ENCODE assay signal across 10 cellular contexts in genomic region chr1:29736582-29737188, GRCh38.
A peak's percentile ranks its signal among the peaks of the same experiment; 100 is the strongest.
DNase-seq lines count a peak whose midpoint lies in the region; ATAC-seq and TF ChIP-seq lines count a peak whose summit lies in the region.
"Had no signal": no experiment of that assay in that cellular context is flagged by ENCODE, and none has a peak within 500 bp of the region (broad histone marks: within the 10 kb centered on the region; RNA-seq: fewer than 3 reads in every experiment).

No MANE protein-coding gene starts in this region.

- H3K79me1 ChIP-seq in IMR-90 (ENCODE audit: low read depth in 1 of 2, low read length in 2 of 2): no peaks in the 10 kb centered on the region

- no peak overlapping the region for H2AK5ac ChIP-seq in IMR-90 (ENCODE audit: low read depth, low read length)

- H2BK20ac ChIP-seq in IMR-90 (ENCODE audit: low read depth, low read length): no peak overlapping the region

- H3K56ac ChIP-seq in IMR-90 (ENCODE audit: extremely low read depth, insufficient read depth, low read length): no peak overlapping the region

- H3K27me3 ChIP-seq in IMR-90 (ENCODE audit: control insufficient read depth, insufficient read depth, low read length) (peaks cover 5% of the 10 kb centered on the region; the same call in 1 of the 2 replicates), lower lobe of right lung (ENCODE audit: low read depth) (peaks cover 1% of the 10 kb centered on the region)
- H3K27me3 ChIP-seq in naive thymus-derived CD4-positive, alpha-beta T cell (ENCODE audit: control insufficient read depth in 2 of 2, insufficient read depth in 2 of 2, low read length in 2 of 2): no peaks in the 10 kb centered on the region
- H3K27me3 ChIP-seq: neutrophil had no signal

- CTCF ChIA-PET in IMR-90 (lab: Yijun Ruan, JAX): no interaction called here
- CTCF ChIA-PET in activated CD8-positive, alpha-beta T cell treated with anti-CD3 and anti-CD28 coated beads for 36 hours (lab: Charles Lee): no interaction called here
- CTCF ChIA-PET in naive thymus-derived CD4-positive, alpha-beta T cell (lab: Charles Lee): no interaction called here

- H3K18ac ChIP-seq in IMR-90 (ENCODE audit: low read depth, low read length): no peak overlapping the region

- H3K4me3 Mint-ChIP-seq in activated CD8-positive, alpha-beta T cell treated with anti-CD3 and anti-CD28 coated beads for 36 hours: no peak overlapping the region
- H3K4me3 Mint-ChIP-seq in natural killer cell: no peak overlapping the region
- H3K4me3 Mint-ChIP-seq in naive thymus-derived CD4-positive, alpha-beta T cell: no peak overlapping the region
- H3K4me3 Mint-ChIP-seq: stimulated activated memory B cell treated with anti-CD40 and anti-IgM and Interleukin-4, amounts not matched to agents 10 μg/mL and 1 μg/mL and 100 μg/mL, for 72 hours had no signal

- H3K36me3 Mint-ChIP-seq in activated CD8-positive, alpha-beta T cell treated with anti-CD3 and anti-CD28 coated beads for 36 hours (ENCODE audit: low read depth): no peaks in the 10 kb centered on the region
- H3K36me3 Mint-ChIP-seq in natural killer cell: no peaks in the 10 kb centered on the region
- H3K36me3 Mint-ChIP-seq in naive thymus-derived CD4-positive, alpha-beta T cell: no peaks in the 10 kb centered on the region
- H3K36me3 Mint-ChIP-seq: stimulated activated memory B cell treated with anti-CD40 and anti-IgM and Interleukin-4, amounts not matched to agents 10 μg/mL and 1 μg/mL and 100 μg/mL, for 72 hours had no signal

- H3K4me3 ChIP-seq in IMR-90 (ENCODE audit: insufficient read depth, low read depth, low read length) (no peak overlapping the region), coronary artery (no peak overlapping the region), lower lobe of right lung (no peak overlapping the region)
- no peak overlapping the region for H3K4me3 ChIP-seq in naive thymus-derived CD4-positive, alpha-beta T cell (ENCODE audit: low read length)

- no peak overlapping the region for H3K9ac ChIP-seq in IMR-90 (ENCODE audit: low read depth, low read length)

- no peak overlapping the region for H2AFZ ChIP-seq in IMR-90 (replicated peaks; ENCODE audit: low read length, poor library complexity)

- no peak overlapping the region for H4K91ac ChIP-seq in IMR-90 (ENCODE audit: insufficient read depth, low read depth, low read length)

- TF ChIP-seq POLR2A in IMR-90 (IDR thresholded peaks at IDR 0.05; ENCODE audit: low read depth, low read length): no peak

- H3K4me1 ChIP-seq in IMR-90 (ENCODE audit: control insufficient read depth, insufficient read depth, low read length): no peaks in the 10 kb centered on the region
- no peaks in the 10 kb centered on the region for H3K4me1 ChIP-seq in naive thymus-derived CD4-positive, alpha-beta T cell (ENCODE audit: control insufficient read depth in 2 of 2, insufficient read depth in 2 of 2, low read length in 2 of 2)
- H3K4me1 ChIP-seq in lower lobe of right lung: no peaks in the 10 kb centered on the region

- no CpG with 5 or more reads among the region's 5 CpGs for WGBS in IMR-90 (ENCODE audit: extremely low coverage in 2 of 2, insufficient read length in 1 of 2), 2 experiments

- POLR2A ChIA-PET in IMR-90 (lab: Charles Lee; ENCODE audit: unreplicated experiment): no interaction called here
- POLR2A ChIA-PET in activated CD8-positive, alpha-beta T cell treated with anti-CD3 and anti-CD28 coated beads for 36 hours (lab: Charles Lee): no interaction called here
- POLR2A ChIA-PET in naive thymus-derived CD4-positive, alpha-beta T cell (lab: Charles Lee): no interaction called here

- no peaks in the 10 kb centered on the region for H3K9me1 ChIP-seq in IMR-90 (ENCODE audit: insufficient read depth, low read length)

- no peak for TF ChIP-seq RAD21 in IMR-90 (IDR thresholded peaks at IDR 0.05; ENCODE audit: low read length)

- no TSS peak for BruUV-seq in IMR-90 (replicated peaks; lab: Mats Ljungman, UMichigan)

- H3K4me2 ChIP-seq in IMR-90 (ENCODE audit: low read depth, low read length): no peak overlapping the region

- no peak overlapping the region for H2BK120ac ChIP-seq in IMR-90 (ENCODE audit: low read depth, low read length)

- no peaks in the 10 kb centered on the region for H3K4me1 Mint-ChIP-seq in activated CD8-positive, alpha-beta T cell treated with anti-CD3 and anti-CD28 coated beads for 36 hours (ENCODE audit: low read depth)
- peaks cover 0 to 6% of the 10 kb centered on the region in 2 donors for H3K4me1 Mint-ChIP-seq in natural killer cell
- H3K4me1 Mint-ChIP-seq in naive thymus-derived CD4-positive, alpha-beta T cell: peaks cover 0 to 8% (median 0%) of the 10 kb centered on the region in 7 donors
- H3K4me1 Mint-ChIP-seq: stimulated activated memory B cell treated with anti-CD40 and anti-IgM and Interleukin-4, amounts not matched to agents 10 μg/mL and 1 μg/mL and 100 μg/mL, for 72 hours had no signal

- ATAC-seq in IMR-90 (ENCODE audit: low read depth) (no peak), natural killer cell (no peak), lower lobe of right lung (no peak)
- no peak for ATAC-seq in activated CD8-positive, alpha-beta T cell treated with anti-CD3 and anti-CD28 coated beads for 36 hours
- ATAC-seq in naive thymus-derived CD4-positive, alpha-beta T cell: no peak
- ATAC-seq: stimulated activated memory B cell treated with anti-CD40 and anti-IgM and Interleukin-4, amounts not matched to agents 10 μg/mL and 1 μg/mL and 100 μg/mL, for 72 hours had no signal

- no peak overlapping the region for H2AK9ac ChIP-seq in IMR-90 (replicated peaks; ENCODE audit: low read depth, low read length, poor library complexity)

- intact Hi-C loops in IMR-90 (cut with micrococcal nuclease) (no loop called here), natural killer cell (cut with micrococcal nuclease) (no loop called here), lower lobe of right lung (cut with DNase I) (no loop called here)
- intact Hi-C loops in activated CD8-positive, alpha-beta T cell treated with anti-CD3 and anti-CD28 coated beads for 36 hours (cut with micrococcal nuclease): no loop called here
- intact Hi-C loops in naive thymus-derived CD4-positive, alpha-beta T cell (cut with micrococcal nuclease): loop anchor here in 1 of 2 donors (5.0 kb wide), 1 partner anchor 179 kb away; no protein-coding TSS in a partner anchor

- no peak overlapping the region for H4K8ac ChIP-seq in IMR-90 (ENCODE audit: low read depth in 2 of 2, low read length in 2 of 2)

- H2BK5ac ChIP-seq in IMR-90 (ENCODE audit: low read depth, low read length, poor library complexity, severe bottlenecking): no peak overlapping the region

- H3K23ac ChIP-seq in IMR-90 (ENCODE audit: low read depth, low read length): no peak overlapping the region

- H3K4ac ChIP-seq in IMR-90 (ENCODE audit: low read depth, low read length): no peak overlapping the region

- H3K9me3 Mint-ChIP-seq in activated CD8-positive, alpha-beta T cell treated with anti-CD3 and anti-CD28 coated beads for 36 hours: no peaks in the 10 kb centered on the region
- no peaks in the 10 kb centered on the region for H3K9me3 Mint-ChIP-seq in natural killer cell
- peaks cover 0 to 4% (median 0%) of the 10 kb centered on the region in 11 donors for H3K9me3 Mint-ChIP-seq in naive thymus-derived CD4-positive, alpha-beta T cell
- H3K9me3 Mint-ChIP-seq: stimulated activated memory B cell treated with anti-CD40 and anti-IgM and Interleukin-4, amounts not matched to agents 10 μg/mL and 1 μg/mL and 100 μg/mL, for 72 hours had no signal

- H3K9me3 ChIP-seq in IMR-90 (ENCODE audit: control insufficient read depth, insufficient read depth, low read length): no peaks in the 10 kb centered on the region
- no peaks in the 10 kb centered on the region for H3K9me3 ChIP-seq in naive thymus-derived CD4-positive, alpha-beta T cell (ENCODE audit: control insufficient read depth in 2 of 3, low read length in 3 of 3)
- H3K9me3 ChIP-seq in lower lobe of right lung: no peaks in the 10 kb centered on the region
- H3K9me3 ChIP-seq: neutrophil had no signal

- H3K36me3 ChIP-seq in IMR-90 (ENCODE audit: control insufficient read depth, insufficient read depth, low read length) (no peaks in the 10 kb centered on the region), lower lobe of right lung (no peaks in the 10 kb centered on the region)
- H3K36me3 ChIP-seq in naive thymus-derived CD4-positive, alpha-beta T cell (ENCODE audit: control insufficient read depth in 2 of 3, insufficient read depth in 3 of 3, low read length in 3 of 3): no peaks in the 10 kb centered on the region
- H3K36me3 ChIP-seq: neutrophil had no signal

- H2BK15ac ChIP-seq in IMR-90 (ENCODE audit: low read depth, low read length): no peak overlapping the region

- TF ChIP-seq CTCF in IMR-90 (conservative IDR thresholded peaks at IDR 0.05; ENCODE audit: low read depth, low read length): no peak
- TF ChIP-seq CTCF in activated CD8-positive, alpha-beta T cell treated with anti-CD3 and anti-CD28 coated beads for 36 hours (IDR thresholded peaks at IDR 0.05): no peak
- no peak for TF ChIP-seq CTCF in coronary artery (IDR thresholded peaks at IDR 0.05)
- TF ChIP-seq CTCF in natural killer cell (IDR thresholded peaks at IDR 0.05): no peak
- no peak for TF ChIP-seq CTCF in lower lobe of right lung (IDR thresholded peaks at IDR 0.05)

- DNase-seq in COLO829 (ENCODE audit: low spot score) (peak; percentile 37), IMR-90 (peak; percentile 60), kidney glomerular epithelial cell (lab: John Stamatoyannopoulos, UW) (peak; percentile 27), coronary artery (ENCODE audit: low spot score) (no peak), natural killer cell (no peak), lower lobe of right lung (no peak)
- peak; percentile 30 for DNase-seq in activated CD8-positive, alpha-beta T cell treated with anti-CD3 and anti-CD28 coated beads for 36 hours
- DNase-seq in naive thymus-derived CD4-positive, alpha-beta T cell: no peak

- H3K27me3 Mint-ChIP-seq in activated CD8-positive, alpha-beta T cell treated with anti-CD3 and anti-CD28 coated beads for 36 hours: peaks cover 5% of the 10 kb centered on the region
- H3K27me3 Mint-ChIP-seq in natural killer cell (ENCODE audit: low read depth in 2 of 2): peaks cover 5 to 31% of the 10 kb centered on the region in 2 donors
- H3K27me3 Mint-ChIP-seq in naive thymus-derived CD4-positive, alpha-beta T cell: peaks cover 0 to 62% (median 35%) of the 10 kb centered on the region in 5 donors

- dilution Hi-C loops in IMR-90 (cut with HindIII; ENCODE audit: low sequenced_read_pairs, unreplicated experiment): no loop called here

- H3K27ac ChIP-seq in IMR-90 (ENCODE audit: insufficient read depth, low read length) (no peak overlapping the region), coronary artery (no peak overlapping the region), lower lobe of right lung (no peak overlapping the region)
- no peak overlapping the region for H3K27ac ChIP-seq in naive thymus-derived CD4-positive, alpha-beta T cell (ENCODE audit: low read depth, low read length)
- H3K27ac ChIP-seq: neutrophil had no signal

- H4K20me1 ChIP-seq in IMR-90 (ENCODE audit: insufficient read depth, low read length): no peaks in the 10 kb centered on the region

- no peak overlapping the region for H3K27ac Mint-ChIP-seq in activated CD8-positive, alpha-beta T cell treated with anti-CD3 and anti-CD28 coated beads for 36 hours
- H3K27ac Mint-ChIP-seq in natural killer cell: no peak overlapping the region
- H3K27ac Mint-ChIP-seq in naive thymus-derived CD4-positive, alpha-beta T cell: no peak overlapping the region
- H3K27ac Mint-ChIP-seq: stimulated activated memory B cell treated with anti-CD40 and anti-IgM and Interleukin-4, amounts not matched to agents 10 μg/mL and 1 μg/mL and 100 μg/mL, for 72 hours had no signal

- in situ Hi-C loops in IMR-90 (cut with MboI; ENCODE audit: low sequenced_read_pairs): no loop called here

- no peak overlapping the region for H4K5ac ChIP-seq in IMR-90 (ENCODE audit: low read depth, low read length)

- no peak overlapping the region for H3K14ac ChIP-seq in IMR-90 (replicated peaks; ENCODE audit: low read depth, low read length)

Comparison
In these comparisons a context has a peak if more than half of its experiments do, and no peak if none do; other contexts are left out.
1. DNase-seq: peak in COLO829 (single experiment), IMR-90 (single experiment), activated CD8-positive, alpha-beta T cell treated with anti-CD3 and anti-CD28 coated beads for 36 hours (single experiment) and kidney glomerular epithelial cell (single experiment); none in coronary artery (single experiment), natural killer cell (single experiment), naive thymus-derived CD4-positive, alpha-beta T cell (0 of 9) and lower lobe of right lung (single experiment).